24 cellular contexts compared by ENCODE assay signal in the genomic region with DNA sequence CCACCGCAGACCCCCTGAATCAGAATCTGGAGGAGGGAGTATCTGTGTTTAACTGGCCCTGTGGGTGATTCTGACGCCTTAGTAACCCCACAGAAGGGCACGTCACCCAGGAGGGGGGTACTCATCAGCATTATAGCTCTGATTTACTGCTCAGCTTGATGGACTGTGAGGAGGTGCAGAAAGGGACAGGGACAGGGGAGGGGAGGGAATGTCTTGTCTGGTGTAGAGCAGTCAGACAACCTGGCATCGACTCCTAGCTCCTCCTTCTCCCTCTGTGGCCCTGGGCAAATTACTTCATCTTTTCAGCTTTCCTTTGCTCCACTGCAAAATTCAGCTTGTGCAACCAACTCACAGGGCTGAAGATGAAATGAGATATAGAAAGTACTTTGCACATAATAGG. TPM values are rescaled to one million over a fixed set of nuclear protein-coding genes. Genes with fewer than 3 reads are reported as not detected.
A peak's percentile ranks its signal among the peaks of the same experiment; 100 is the strongest.
DNase-seq lines count a peak whose midpoint lies in the region; ATAC-seq and TF ChIP-seq lines count a peak whose summit lies in the region.
"Had no signal": no experiment of that assay in that cellular context is flagged by ENCODE, and none has a peak within 500 bp of the region (broad histone marks: within the 10 kb centered on the region; RNA-seq: fewer than 3 reads in every experiment).

No MANE protein-coding gene starts in this region.

- TF ChIP-seq CTCF in MM.1S (IDR thresholded peaks at IDR 0.05; ENCODE audit: low read length), result no peak
- no peak for TF ChIP-seq CTCF in hepatocyte (IDR thresholded peaks at IDR 0.05; ENCODE audit: poor library complexity)
- no peak for TF ChIP-seq CTCF in left lung (IDR thresholded peaks at IDR 0.05)

- H4K20me1 ChIP-seq in MM.1S (ENCODE audit: insufficient read depth, low read length) (no peaks in the 10 kb centered on the region), hepatocyte (ENCODE audit: insufficient read depth, poor library complexity, severe bottlenecking) (no peaks in the 10 kb centered on the region)

- H3K36me3 ChIP-seq in MM.1S (replicated peaks; ENCODE audit: insufficient read depth, low read length) (no peaks in the 10 kb centered on the region), adipocyte (ENCODE audit: control insufficient read depth, insufficient read depth, low read length, severe bottlenecking) (no peaks in the 10 kb centered on the region), hepatocyte (replicated peaks; ENCODE audit: insufficient read depth, low read depth) (no peaks in the 10 kb centered on the region), skeletal muscle satellite cell (ENCODE audit: insufficient read depth, low read length) (no peaks in the 10 kb centered on the region), left lung (no peaks in the 10 kb centered on the region)
- H3K36me3 ChIP-seq: brain microvascular endothelial cell, pancreas, tibial artery had no signal

- no peaks in the 10 kb centered on the region for H3F3A ChIP-seq in MM.1S (ENCODE audit: insufficient read depth, low read length)

- peaks cover 13% of the 10 kb centered on the region for H3K4me1 Mint-ChIP-seq in activated CD4-positive, alpha-beta memory T cell treated with anti-CD3 and anti-CD28 coated beads for 36 hours (ENCODE audit: low read depth)
- H3K4me1 Mint-ChIP-seq: activated CD4-positive, alpha-beta T cell treated with anti-CD3 and anti-CD28 coated beads, Interleukin-2, amount 10 ng/mL, durations not matched to agents 7 days and 5 days had no signal

- H3K27ac ChIP-seq in MM.1S (ENCODE audit: low read length), result no peak overlapping the region
- H3K27ac ChIP-seq in hepatocyte, result peak overlapping the region; percentile 4
- no peak overlapping the region for H3K27ac ChIP-seq in left lung
- H3K27ac ChIP-seq: brain microvascular endothelial cell, pancreas, tibial artery had no signal

- H3K9ac ChIP-seq in MM.1S (ENCODE audit: low read length), result no peak overlapping the region
- H3K9ac ChIP-seq in adipocyte (ENCODE audit: low read length), result peak overlapping the region; percentile 40
- H3K9ac ChIP-seq in skeletal muscle satellite cell (ENCODE audit: low read depth, low read length), result no peak overlapping the region

- no peak overlapping the region for H3K4me3 Mint-ChIP-seq in activated CD4-positive, alpha-beta memory T cell treated with anti-CD3 and anti-CD28 coated beads for 36 hours
- H3K4me3 Mint-ChIP-seq: activated CD4-positive, alpha-beta T cell treated with anti-CD3 and anti-CD28 coated beads, Interleukin-2, amount 10 ng/mL, durations not matched to agents 7 days and 5 days; CD4-positive, CD25-positive, alpha-beta regulatory T cell; natural killer cell treated with Interleukin-12 subunit alpha and Interleukin-12 subunit beta and Interleukin-15 and Interleukin-18, amount 100 ng/mL, for 72 hours had no signal

- intact Hi-C loops in activated CD4-positive, alpha-beta memory T cell treated with anti-CD3 and anti-CD28 coated beads for 36 hours (cut with micrococcal nuclease), result no loop called here
- intact Hi-C loops in left lung (cut with DNase I), result no loop called here

- no peaks in the 10 kb centered on the region for H3K27me3 ChIP-seq in MM.1S (replicated peaks; ENCODE audit: insufficient read depth, low read length)
- H3K27me3 ChIP-seq in adipocyte (replicated peaks; ENCODE audit: control insufficient read depth, insufficient read depth, low read length), result peaks cover 25% of the 10 kb centered on the region
- peaks cover 5% of the 10 kb centered on the region for H3K27me3 ChIP-seq in hepatocyte
- peaks cover 46% of the 10 kb centered on the region for H3K27me3 ChIP-seq in skeletal muscle satellite cell (ENCODE audit: control insufficient read depth, insufficient read depth, low read length)
- no peaks in the 10 kb centered on the region for H3K27me3 ChIP-seq in left lung
- H3K27me3 ChIP-seq: pancreas had no signal

- no peaks in the 10 kb centered on the region for H3K9me2 ChIP-seq in MM.1S (replicated peaks; ENCODE audit: insufficient read depth, low read length)
- no peaks in the 10 kb centered on the region for H3K9me2 ChIP-seq in hepatocyte (replicated peaks; ENCODE audit: insufficient read depth)

- H3K4me2 ChIP-seq in MM.1S (ENCODE audit: low read depth, low read length) (no peak overlapping the region), hepatocyte (no peak overlapping the region), skeletal muscle satellite cell (ENCODE audit: low read length) (peak overlapping the region; percentile 52)

- H3K27ac Mint-ChIP-seq in activated CD4-positive, alpha-beta memory T cell treated with anti-CD3 and anti-CD28 coated beads for 36 hours, result no peak overlapping the region
- H3K27ac Mint-ChIP-seq: activated CD4-positive, alpha-beta T cell treated with anti-CD3 and anti-CD28 coated beads, Interleukin-2, amount 10 ng/mL, durations not matched to agents 7 days and 5 days; CD4-positive, CD25-positive, alpha-beta regulatory T cell; natural killer cell treated with Interleukin-12 subunit alpha and Interleukin-12 subunit beta and Interleukin-15 and Interleukin-18, amount 100 ng/mL, for 72 hours had no signal

- H3K79me2 ChIP-seq in MM.1S (ENCODE audit: low read length), result no peaks in the 10 kb centered on the region
- H3K79me2 ChIP-seq in hepatocyte, result no peaks in the 10 kb centered on the region

- H2AFZ ChIP-seq in MM.1S (ENCODE audit: low read length) (0 out of 2 replicates have a peak overlapping the region, but pooled peaks have one; percentile 1), hepatocyte (no peak overlapping the region)

- no peaks in the 10 kb centered on the region for H3K4me1 ChIP-seq in MM.1S (ENCODE audit: low read length)
- peaks cover 26% of the 10 kb centered on the region for H3K4me1 ChIP-seq in adipocyte (ENCODE audit: control insufficient read depth, insufficient read depth, low read length)
- peaks cover 8% of the 10 kb centered on the region for H3K4me1 ChIP-seq in hepatocyte (ENCODE audit: insufficient read depth)
- peaks cover 13% of the 10 kb centered on the region for H3K4me1 ChIP-seq in skeletal muscle satellite cell (ENCODE audit: control insufficient read depth, insufficient read depth, low read length)
- H3K4me1 ChIP-seq in left lung, result no peaks in the 10 kb centered on the region
- H3K4me1 ChIP-seq: pancreas had no signal

- CTCF ChIA-PET in activated CD4-positive, alpha-beta memory T cell treated with anti-CD3 and anti-CD28 coated beads for 36 hours (lab: Charles Lee), result no interaction called here

- H3K9me3 Mint-ChIP-seq in activated CD4-positive, alpha-beta memory T cell treated with anti-CD3 and anti-CD28 coated beads for 36 hours, result no peaks in the 10 kb centered on the region
- H3K9me3 Mint-ChIP-seq: activated CD4-positive, alpha-beta T cell treated with anti-CD3 and anti-CD28 coated beads, Interleukin-2, amount 10 ng/mL, durations not matched to agents 7 days and 5 days; CD4-positive, CD25-positive, alpha-beta regulatory T cell; natural killer cell treated with Interleukin-12 subunit alpha and Interleukin-12 subunit beta and Interleukin-15 and Interleukin-18, amount 100 ng/mL, for 72 hours had no signal

- H3K4me3 ChIP-seq in MM.1S (ENCODE audit: low read length) (no peak overlapping the region), adipocyte (ENCODE audit: low read length) (peak overlapping the region; percentile 7), hepatocyte (no peak overlapping the region), skeletal muscle satellite cell (ENCODE audit: low read length) (no peak overlapping the region), left lung (no peak overlapping the region)
- H3K4me3 ChIP-seq: pancreas, tibial artery had no signal

- H3K9me3 ChIP-seq in MM.1S (replicated peaks; ENCODE audit: insufficient read depth, low read length) (no peaks in the 10 kb centered on the region), adipocyte (ENCODE audit: control insufficient read depth, low read length) (peaks cover 6% of the 10 kb centered on the region), hepatocyte (ENCODE audit: low read depth) (no peaks in the 10 kb centered on the region), skeletal muscle satellite cell (replicated peaks; ENCODE audit: low read length) (no peaks in the 10 kb centered on the region), left lung (no peaks in the 10 kb centered on the region)
- H3K9me3 ChIP-seq: pancreas, tibial artery had no signal

- no peak for DNase-seq in MM.1S
- DNase-seq in adipocyte (ENCODE audit: low read depth), result peak; percentile 47
- DNase-seq in hepatocyte (ENCODE audit: low spot score), result peak; percentile 22
- no peak for DNase-seq in activated CD4-positive, alpha-beta memory T cell treated with anti-CD3 and anti-CD28 coated beads for 36 hours
- no peak for DNase-seq in GDM1 (lab: John Stamatoyannopoulos, UW)
- DNase-seq in left lung, result no peak
- DNase-seq: activated CD4-positive, alpha-beta T cell treated with anti-CD3 and anti-CD28 coated beads, Interleukin-2, amount 10 ng/mL, durations not matched to agents 7 days and 5 days; activated CD8-positive, alpha-beta memory T cell treated with anti-CD3 and anti-CD28 coated beads, Interleukin-2, amount 50 U/mL, for 48 hours; activated effector memory CD4-positive, alpha-beta T cell treated with Interleukin-2 at 50 U/mL for 16 hours; brain microvascular endothelial cell; CD4-positive, CD25-positive, alpha-beta regulatory T cell; dermis blood vessel endothelial cell; DMS 273 treated with DMSO at 0.1 percent for 48 hours; HCEC 1CT; mesenchymal stem cell; NCI-H1436; NCI-H748 treated with DMSO at 0.1 percent for 48 hours; pancreas; SHP77 treated with DMSO at 0.1 percent for 48 hours; stimulated activated CD4-positive, alpha-beta T cell treated with anti-CD3 and anti-CD28 coated beads, Interleukin-2, amount 100 ng/mL, for 24 hours; stimulated activated naive CD4-positive, alpha-beta T cell; tibial artery had no signal

- POLR2A ChIA-PET in activated CD4-positive, alpha-beta memory T cell treated with anti-CD3 and anti-CD28 coated beads for 36 hours (lab: Charles Lee), result no interaction called here

- WGBS in hepatocyte (ENCODE audit: low lambda C conversion rate, missing lambda C conversion rate), result 57% methylated on average over 4 of the region's 4 CpGs

- peaks cover 7% of the 10 kb centered on the region for H3K27me3 Mint-ChIP-seq in activated CD4-positive, alpha-beta memory T cell treated with anti-CD3 and anti-CD28 coated beads for 36 hours

- no peaks in the 10 kb centered on the region for H3K36me3 Mint-ChIP-seq in activated CD4-positive, alpha-beta memory T cell treated with anti-CD3 and anti-CD28 coated beads for 36 hours
- H3K36me3 Mint-ChIP-seq: CD4-positive, CD25-positive, alpha-beta regulatory T cell; natural killer cell treated with Interleukin-12 subunit alpha and Interleukin-12 subunit beta and Interleukin-15 and Interleukin-18, amount 100 ng/mL, for 72 hours had no signal

- ATAC-seq in left lung, result no peak
- ATAC-seq: natural killer cell treated with Interleukin-12 subunit alpha and Interleukin-12 subunit beta and Interleukin-15 and Interleukin-18, amount 100 ng/mL, for 72 hours had no signal

RNA-seq across cellular contexts. Expression of a gene that starts 42.3 kb away (rescaled TPM):
- total RNA-seq in hepatocyte (36.8 and 37.9 TPM in 2 replicates), left lung (10 to 100 TPM; 18.2 to 20.7 TPM)
- polyA plus RNA-seq in hepatocyte, result 12.1 and 14.4 TPM in 2 replicates
- 16.5 and 17.0 TPM in 2 replicates for total RNA-seq in skeletal muscle satellite cell (2012; rRNA removed)
- 1 to 10 TPM; 3.9 to 4.4 TPM for total RNA-seq in activated CD4-positive, alpha-beta memory T cell treated with anti-CD3 and anti-CD28 coated beads for 36 hours

Comparison
In these comparisons a context has a peak if more than half of its experiments do, and no peak if none do; other contexts are left out.
1. DNase-seq: peak in adipocyte (single experiment) and hepatocyte (single experiment); none in MM.1S (single experiment), activated CD4-positive, alpha-beta memory T cell treated with anti-CD3 and anti-CD28 coated beads for 36 hours (single experiment), GDM1 (single experiment) and left lung (0 of 2).